3 cellular contexts compared by ENCODE assay signal in genomic region chr6:136762022-136762975, GRCh38.
TF ChIP-seq lines count a peak whose summit lies in the region.

No MANE protein-coding gene starts in this region.

TF ChIP-seq in liver, 16 proteins besides CTCF, POLR2A, EP300 and RAD21:
- TF ChIP-seq TAF1 (conservative IDR thresholded peaks at IDR 0.05): no peak
- peak; percentile 11 for TF ChIP-seq YY1 (IDR thresholded peaks at IDR 0.05)
TF ChIP-seq in liver: peak in this region for 1.

TF ChIP-seq in HepG2, 621 proteins besides CTCF, POLR2A, EP300 and RAD21:
- TF ChIP-seq KDM3A (CRISPR knock-in tag; IDR thresholded peaks at IDR 0.05; ENCODE audit: low read depth) (no peak), GABPA (IDR thresholded peaks at IDR 0.05; ENCODE audit: low read depth, low read length) (no peak), GABPA (CRISPR knock-in tag; IDR thresholded peaks at IDR 0.05; ENCODE audit: low read depth) (no peak), ZNF224 (CRISPR knock-in tag; IDR thresholded peaks at IDR 0.05) (no peak), MBNL3 (CRISPR knock-in tag; conservative IDR thresholded peaks at IDR 0.05) (no peak), ZMAT5 (CRISPR knock-in tag; IDR thresholded peaks at IDR 0.05; ENCODE audit: borderline replicate concordance, low read depth) (no peak), ZNF780A (CRISPR knock-in tag; IDR thresholded peaks at IDR 0.05) (no peak), CENPT (CRISPR knock-in tag; IDR thresholded peaks at IDR 0.05; ENCODE audit: low read depth) (no peak), MIXL1 (CRISPR knock-in tag; IDR thresholded peaks at IDR 0.05) (no peak), NR3C1 (CRISPR knock-in tag; IDR thresholded peaks at IDR 0.05) (no peak), FOXP1 (IDR thresholded peaks at IDR 0.05) (no peak), FOXP1 (CRISPR knock-in tag; IDR thresholded peaks at IDR 0.05) (no peak), MAF1 (CRISPR knock-in tag; IDR thresholded peaks at IDR 0.05; ENCODE audit: borderline replicate concordance) (no peak), ZBTB38 (CRISPR knock-in tag; IDR thresholded peaks at IDR 0.05) (no peak), ZNF674 (CRISPR knock-in tag; IDR thresholded peaks at IDR 0.05; ENCODE audit: low read depth) (no peak), ZMYM2 (CRISPR knock-in tag; IDR thresholded peaks at IDR 0.05) (no peak), DMTF1 (CRISPR knock-in tag; IDR thresholded peaks at IDR 0.05) (no peak), TFDP2 (CRISPR knock-in tag; IDR thresholded peaks at IDR 0.05) (no peak), ZBTB4 (CRISPR knock-in tag; IDR thresholded peaks at IDR 0.05; ENCODE audit: borderline replicate concordance) (no peak), ZNF800 (CRISPR knock-in tag; IDR thresholded peaks at IDR 0.05) (no peak)

TF ChIP-seq in K562, 482 proteins besides CTCF, POLR2A, EP300 and RAD21:
- 0 out of 2 replicates have a peak, but pooled peaks have one; percentile 1 for TF ChIP-seq SMARCA4 (IDR thresholded peaks at IDR 0.05)
- no peak for TF ChIP-seq TEAD4 (IDR thresholded peaks at IDR 0.05; ENCODE audit: low read length)
- no peak for TF ChIP-seq TEAD4 (CRISPR knock-in tag; IDR thresholded peaks at IDR 0.05; ENCODE audit: borderline replicate concordance)
- no peak for TF ChIP-seq ID3 (CRISPR knock-in tag; IDR thresholded peaks at IDR 0.05)
- TF ChIP-seq ID3 (tag; IDR thresholded peaks at IDR 0.05): 0 out of 2 replicates have a peak, but pooled peaks have one; percentile 7
- TF ChIP-seq KAT8 (IDR thresholded peaks at IDR 0.05; ENCODE audit: low read depth): no peak
- no peak for TF ChIP-seq NCOA4 (IDR thresholded peaks at IDR 0.05; ENCODE audit: partially characterized antibody)
- TF ChIP-seq POLR3G (IDR thresholded peaks at IDR 0.05; ENCODE audit: extremely low read depth, insufficient read length, insufficient replicate concordance): no peak
- peak; percentile 46; the same call in 1 of the 2 replicates for TF ChIP-seq ETV1 (tag; conservative IDR thresholded peaks at IDR 0.05; ENCODE audit: low read depth)
- no peak for TF ChIP-seq NFIC (IDR thresholded peaks at IDR 0.05)
- TF ChIP-seq E2F5 (CRISPR knock-in tag; IDR thresholded peaks at IDR 0.05): no peak
- peak; percentile 58; the same call in 1 of the 2 replicates for TF ChIP-seq ZNF589 (CRISPR knock-in tag; IDR thresholded peaks at IDR 0.05; ENCODE audit: low read depth)
